In genomic region chr11:111365722-111366559, GRCh38 we compare ENCODE assay signal across 22 cellular contexts. TPM values are rescaled to one million over a fixed set of nuclear protein-coding genes. Genes with fewer than 3 reads are reported as not detected.
A peak's percentile ranks its signal among the peaks of the same experiment; 100 is the strongest.
DNase-seq lines count a peak whose midpoint lies in the region; ATAC-seq and TF ChIP-seq lines count a peak whose summit lies in the region.
"Had no signal": no experiment of that assay in that cellular context is flagged by ENCODE, and none has a peak within 500 bp of the region (broad histone marks: within the 10 kb centered on the region; RNA-seq: fewer than 3 reads in every experiment).

No MANE protein-coding gene starts in this region.

- DNase-seq in GM12865 (ENCODE audit: low read depth) = peak; percentile 26
- no peak for DNase-seq in WTC11 (ENCODE audit: low spot score)
- DNase-seq in naive B cell = no peak
- DNase-seq in adrenal gland = no peak
- no peak for DNase-seq in GM13976 (ENCODE audit: low spot score)
- DNase-seq in NCI-H2029 (lab: John Stamatoyannopoulos, UW) = no peak
- DNase-seq in GDM1 (lab: John Stamatoyannopoulos, UW) = no peak
- DNase-seq: activated CD8-positive, alpha-beta memory T cell treated with anti-CD3 and anti-CD28 coated beads for 24 hours; amniotic stem cell; EL; mesendoderm; NCI-H146; NCI-H510A treated with DMSO at 0.1 percent for 48 hours; RPMI8226; sigmoid colon; stimulated activated naive CD4-positive, alpha-beta T cell treated with Interleukin-2 at 50 U/mL for 16 hours; T-helper 1 cell had no signal

- intact Hi-C loops in adrenal gland (cut with DNase I) = loop anchor here in 1 of 2 donors (10.0 kb wide), 1 partner anchor 59 kb away; no protein-coding TSS in a partner anchor

- 87 to 93% (median 89%) methylated on average over 8 of the region's 8 CpGs for WGBS in adrenal gland, 4 donors

- peak; percentile 5 for TF ChIP-seq POLR2A in GM19099 (IDR thresholded peaks at IDR 0.05; ENCODE audit: extremely low read depth, insufficient read length, low read depth)
- no peak for TF ChIP-seq POLR2A in adrenal gland (IDR thresholded peaks at IDR 0.05)

- POLR2A ChIA-PET in WTC11 (lab: Charles Lee) = no interaction called here

- H3K4me3 ChIP-seq in GM12865 (ENCODE audit: low read depth, low read length) (peak overlapping the region; percentile 2; the same call in 1 of the 2 replicates), adrenal gland (no peak overlapping the region)
- H3K4me3 ChIP-seq: sigmoid colon, SJSA1, vagina had no signal

- CTCF ChIA-PET in WTC11 (lab: Charles Lee) = no interaction called here

- peaks cover 6% of the 10 kb centered on the region; the same call in 1 of the 2 replicates for H3K9me3 Mint-ChIP-seq in WTC11
- no peaks in the 10 kb centered on the region for H3K9me3 Mint-ChIP-seq in naive B cell

- H3K36me3 Mint-ChIP-seq in WTC11 (no peaks in the 10 kb centered on the region), naive B cell (peaks cover 41 to 49% of the 10 kb centered on the region in 2 donors)

- in situ Hi-C loops in GM13976 (cut with MboI; ENCODE audit: low sequenced_read_pairs, unreplicated experiment) = no loop called here

- H3K4me1 Mint-ChIP-seq in WTC11 (no peaks in the 10 kb centered on the region), naive B cell (peaks cover 83 to 98% (median 95%) of the 10 kb centered on the region in 3 donors)

- no peak for TF ChIP-seq CTCF in GM12865 (IDR thresholded peaks at IDR 0.05; ENCODE audit: insufficient read depth, low read depth, low read length, missing control alignments)
- no peak for TF ChIP-seq CTCF in WTC11 (IDR thresholded peaks at IDR 0.05)
- TF ChIP-seq CTCF in adrenal gland (IDR thresholded peaks at IDR 0.05) = no peak
- TF ChIP-seq CTCF in GM13976 (IDR thresholded peaks at IDR 0.05; ENCODE audit: borderline replicate concordance, control extremely low read depth, extremely low read depth, insufficient read depth, missing control alignments) = no peak

- no peaks in the 10 kb centered on the region for H3K4me1 ChIP-seq in adrenal gland (replicated peaks in 1 of 2)
- H3K4me1 ChIP-seq: SJSA1, vagina had no signal

- H3K27ac Mint-ChIP-seq in WTC11 (no peak overlapping the region), naive B cell (peak overlapping the region; percentile 80 to 100 (median 95))
- H3K27ac Mint-ChIP-seq: progenitor cell of endocrine pancreas had no signal

- H3K27ac ChIP-seq in adrenal gland = no peak overlapping the region
- H3K27ac ChIP-seq: sigmoid colon, SJSA1, vagina had no signal

- no peak overlapping the region for H3K4me3 Mint-ChIP-seq in WTC11
- H3K4me3 Mint-ChIP-seq in naive B cell = peak overlapping the region in 7 of 8 donors; percentile 26 to 91 (median 74)

- H3K36me3 ChIP-seq in adrenal gland (replicated peaks in 1 of 2) = no peaks in the 10 kb centered on the region
- H3K36me3 ChIP-seq: sigmoid colon, SJSA1, vagina had no signal

- no peaks in the 10 kb centered on the region for H3K27me3 Mint-ChIP-seq in WTC11 (ENCODE audit: low read depth)
- H3K27me3 Mint-ChIP-seq in naive B cell = no peaks in the 10 kb centered on the region
- H3K27me3 Mint-ChIP-seq: progenitor cell of endocrine pancreas had no signal

- ATAC-seq in WTC11 = no peak
- no peak for ATAC-seq in naive B cell (ENCODE audit: low read depth in 2 of 2)
- ATAC-seq: left lobe of liver had no signal

- no peaks in the 10 kb centered on the region for H3K9me3 ChIP-seq in adrenal gland (replicated peaks in 1 of 3)
- H3K9me3 ChIP-seq: sigmoid colon, SJSA1, vagina had no signal

- H3K27me3 ChIP-seq in adrenal gland = no peaks in the 10 kb centered on the region
- H3K27me3 ChIP-seq: sigmoid colon, SJSA1, vagina had no signal

TF ChIP-seq in WTC11, 78 proteins besides CTCF, POLR2A, EP300 and RAD21:
- peak; percentile 74; the same call in 1 of the 2 replicates for TF ChIP-seq GABPB1 (CRISPR knock-in tag; IDR thresholded peaks at IDR 0.05)
- TF ChIP-seq ZNF425 (CRISPR knock-in tag; conservative IDR thresholded peaks at IDR 0.05) = no peak

RNA-seq across cellular contexts. Expression of gene POU2AF1, which starts 13.1 kb away (rescaled TPM):
- total RNA-seq in WTC11 (2021) = 0.07 to 0.27 TPM (median 0.22 TPM) in 3 replicates
- 100 to 1,000 TPM in 2 of 6 donors, 10 to 100 TPM in 4; 63.6 to 114 (median 89.3) TPM for polyA plus RNA-seq in naive B cell (ENCODE audit: low read depth in 6 of 6)
- under 1 TPM in 3 of 8 donors, not detected in 5; 0.18 to 0.71 (median 0.38) TPM for total RNA-seq in adrenal gland
- 1 to 10 TPM in 1 of 3 donors, under 1 TPM in 2; 0.03 to 1.7 (median 0.80) TPM for polyA plus RNA-seq in adrenal gland
- total RNA-seq: SJSA1, vagina had no signal
